Comparison of ENCODE assay signal across 16 cellular contexts in the genomic region with DNA sequence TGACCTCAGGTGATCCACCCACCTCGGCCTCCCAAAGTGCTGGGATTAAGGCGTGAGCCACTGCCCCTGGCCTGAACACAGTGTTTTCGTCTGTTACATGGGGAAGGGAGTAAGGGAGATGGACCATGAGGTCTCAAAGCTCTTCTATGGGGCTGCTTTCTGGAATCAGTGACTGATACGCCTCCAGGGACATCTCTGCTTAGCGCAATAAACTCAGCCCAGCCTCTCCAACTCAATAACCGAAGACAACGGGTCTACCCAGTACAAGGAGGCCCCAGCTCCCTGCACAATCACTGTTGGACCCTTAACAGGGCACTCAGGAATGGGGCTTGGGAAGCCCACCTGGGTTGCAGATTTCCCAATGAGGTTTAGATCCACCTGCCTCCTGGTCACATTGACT. TPM values are rescaled to one million over a fixed set of nuclear protein-coding genes. Genes with fewer than 3 reads are reported as not detected.
DNase-seq lines count a peak whose midpoint lies in the region; ATAC-seq, FAIRE-seq and TF ChIP-seq lines count a peak whose summit lies in the region.
"Had no signal": no experiment of that assay in that cellular context is flagged by ENCODE, and none has a peak within 500 bp of the region (broad histone marks: within the 10 kb centered on the region; RNA-seq: fewer than 3 reads in every experiment).

No MANE protein-coding gene starts in this region.

- TF ChIP-seq POLR2A in NB4 (IDR thresholded peaks at IDR 0.05; ENCODE audit: extremely low read depth, insufficient read length), result no peak

- H3K9me3 Mint-ChIP-seq in glutamatergic neuron (ENCODE audit: unreplicated experiment), result peaks cover 3% of the 10 kb centered on the region
- H3K9me3 Mint-ChIP-seq: T-cell had no signal

- H3K4me2 ChIP-seq in GM23248 (ENCODE audit: unreplicated experiment), result no peak overlapping the region
- H3K4me2 ChIP-seq: SK-N-SH had no signal

- H4K20me1 ChIP-seq in GM23248 (ENCODE audit: insufficient read depth), result no peaks in the 10 kb centered on the region

- peaks cover 4% of the 10 kb centered on the region for H3K27me3 Mint-ChIP-seq in glutamatergic neuron (ENCODE audit: unreplicated experiment)

- H3K36me3 ChIP-seq in GM23248 (ENCODE audit: low read depth), result no peaks in the 10 kb centered on the region
- no peaks in the 10 kb centered on the region for H3K36me3 ChIP-seq in bronchial epithelial cell (ENCODE audit: control insufficient read depth, insufficient read depth, low read length)

- no peak overlapping the region for H3K27ac ChIP-seq in GM23248

- peaks cover 3% of the 10 kb centered on the region for H3K36me3 Mint-ChIP-seq in glutamatergic neuron (ENCODE audit: unreplicated experiment)
- H3K36me3 Mint-ChIP-seq: CD14-positive monocyte, T-cell had no signal

- H3K4me3 Mint-ChIP-seq in glutamatergic neuron (ENCODE audit: unreplicated experiment), result no peak overlapping the region
- H3K4me3 Mint-ChIP-seq: T-cell had no signal

- peaks cover 24% of the 10 kb centered on the region for H3K4me1 Mint-ChIP-seq in glutamatergic neuron (ENCODE audit: low read depth, unreplicated experiment)
- H3K4me1 Mint-ChIP-seq: CD14-positive monocyte, T-cell had no signal

- H3K9me3 ChIP-seq in GM23248 (ENCODE audit: low read depth), result no peaks in the 10 kb centered on the region
- H3K9me3 ChIP-seq: SK-N-SH had no signal

- H3K4me1 ChIP-seq in GM23248 (ENCODE audit: insufficient read depth), result no peaks in the 10 kb centered on the region

- no peak overlapping the region for H2AFZ ChIP-seq in GM23248

- WGBS in GM23248 (ENCODE audit: low coverage in 1 of 2, low lambda C conversion rate in 2 of 2, missing lambda C conversion rate in 2 of 2), 2 experiments, result 47 to 49% methylated on average over 7 of the region's 7 CpGs

- H3K4me3 ChIP-seq in GM23248, result no peak overlapping the region
- H3K4me3 ChIP-seq in NB4 (ENCODE audit: low read depth, low read length), result no peak overlapping the region
- no peak overlapping the region for H3K4me3 ChIP-seq in bronchial epithelial cell (ENCODE audit: low read depth, low read length)

- no peak for TF ChIP-seq CTCF in NB4 (IDR thresholded peaks at IDR 0.05; ENCODE audit: low read depth, low read length)
- no peak for TF ChIP-seq CTCF in bronchial epithelial cell (IDR thresholded peaks at IDR 0.05; ENCODE audit: insufficient read depth, low read length, severe bottlenecking)
- no peak for TF ChIP-seq CTCF in glutamatergic neuron (IDR thresholded peaks at IDR 0.05; ENCODE audit: partially characterized antibody, unreplicated experiment)

- no peaks in the 10 kb centered on the region for H3K9me2 ChIP-seq in GM23248 (ENCODE audit: insufficient read depth)
- H3K9me2 ChIP-seq: SK-N-SH had no signal

- no peak for FAIRE-seq in bronchial epithelial cell (lab: Jason Lieb, UNC)
- FAIRE-seq: G401.6 had no signal

- H3K9ac ChIP-seq in GM23248, result no peak overlapping the region
- H3K9ac ChIP-seq: SK-N-SH had no signal

- H3K27me3 ChIP-seq in GM23248 (replicated peaks; ENCODE audit: insufficient read depth), result peaks cover 83% of the 10 kb centered on the region
- H3K27me3 ChIP-seq in bronchial epithelial cell (ENCODE audit: control insufficient read depth, insufficient read depth, low read length), result peaks cover 3% of the 10 kb centered on the region

- H3K27ac Mint-ChIP-seq in glutamatergic neuron (ENCODE audit: unreplicated experiment), result peak overlapping the region; percentile 28
- H3K27ac Mint-ChIP-seq: CD14-positive monocyte, T-cell had no signal

- in situ Hi-C loops in GM23248 (cut with MboI), result no loop called here

- H3F3A ChIP-seq in GM23248 (ENCODE audit: insufficient read depth), result no peaks in the 10 kb centered on the region

- H3K79me2 ChIP-seq in GM23248 (ENCODE audit: insufficient read depth), result no peaks in the 10 kb centered on the region

- no peak for ATAC-seq in HG03108 (IDR thresholded peaks at IDR 0.05; ENCODE audit: unreplicated experiment)
- ATAC-seq in GM21576 (IDR thresholded peaks at IDR 0.05; ENCODE audit: unreplicated experiment), result no peak
- ATAC-seq: T-cell had no signal

- DNase-seq in GM23248 (peak; percentile 11), NB4 (ENCODE audit: low read depth) (peak; percentile 88), bronchial epithelial cell (ENCODE audit: low read depth) (peak; percentile 30), glutamatergic neuron (no peak), NCI-H2081 (lab: John Stamatoyannopoulos, UW) (no peak)
- DNase-seq: AML-193, DMS 273 treated with DMSO at 0.1 percent for 48 hours, DND-41, NCI-H1105 treated with DMSO at 0.1 percent for 48 hours, T-cell had no signal

RNA-seq across cellular contexts. Expression of a gene that starts 42.6 kb away (rescaled TPM):
- not detected in 2 replicates for total RNA-seq in GM23248 (2014; rRNA removed; shearing (Covaris generic))
- polyA plus RNA-seq in GM23248 (2016; fragmentation: Nextera tagmentation; extraction: Ambion mirVana), result not detected in 2 replicates
- total RNA-seq in bronchial epithelial cell (not detected in 2 replicates), glutamatergic neuron (ENCODE audit: unreplicated experiment) (663 TPM)
- total RNA-seq: RPMI7951 had no signal
- polyA plus RNA-seq: CD14-positive monocyte had no signal

Comparison
In these comparisons a context has a peak if more than half of its experiments do, and no peak if none do; other contexts are left out.
1. DNase-seq: peak in GM23248 (single experiment), NB4 (single experiment) and bronchial epithelial cell (single experiment); none in glutamatergic neuron (single experiment) and NCI-H2081 (0 of 2).
2. RNA of a gene that starts 42.6 kb away (total RNA-seq): 663 TPM in glutamatergic neuron (single experiment); not detected in GM23248 and not detected in bronchial epithelial cell; every median in the first group is over 100 times any median in the second.